Comparison of ENCODE assay signal across 1 cellular context in the genomic region with DNA sequence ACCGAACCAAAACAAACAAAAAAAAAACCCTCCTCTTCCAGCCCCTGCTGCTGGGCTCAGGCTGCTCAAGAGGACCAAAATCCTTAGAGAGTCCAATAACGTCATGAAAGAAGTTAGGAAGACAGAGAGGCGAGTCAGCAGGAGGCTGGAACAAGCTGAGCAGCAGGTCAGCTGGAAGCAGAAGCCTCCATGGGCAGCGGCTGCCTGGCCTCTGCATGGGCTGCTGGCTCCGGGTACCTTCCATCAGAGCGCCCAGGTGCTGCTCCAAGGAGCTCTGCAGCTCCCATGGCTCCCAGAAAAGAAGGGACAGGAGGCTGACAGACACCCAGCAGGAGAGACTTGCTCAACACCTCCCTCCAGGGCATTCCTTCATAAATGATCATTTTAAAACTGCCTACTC.
A peak's percentile ranks its signal among the peaks of the same experiment; 100 is the strongest.
TF ChIP-seq lines count a peak whose summit lies in the region.

No MANE protein-coding gene starts in this region.

TF ChIP-seq in HEK293, 187 proteins besides CTCF, POLR2A, EP300 and RAD21:
- TF ChIP-seq ZIC2 (tag by site-specific recombination; IDR thresholded peaks at IDR 0.05) (peak; percentile 76), OVOL3 (tag by site-specific recombination; IDR thresholded peaks at IDR 0.05) (no peak)
